In the genomic region with DNA sequence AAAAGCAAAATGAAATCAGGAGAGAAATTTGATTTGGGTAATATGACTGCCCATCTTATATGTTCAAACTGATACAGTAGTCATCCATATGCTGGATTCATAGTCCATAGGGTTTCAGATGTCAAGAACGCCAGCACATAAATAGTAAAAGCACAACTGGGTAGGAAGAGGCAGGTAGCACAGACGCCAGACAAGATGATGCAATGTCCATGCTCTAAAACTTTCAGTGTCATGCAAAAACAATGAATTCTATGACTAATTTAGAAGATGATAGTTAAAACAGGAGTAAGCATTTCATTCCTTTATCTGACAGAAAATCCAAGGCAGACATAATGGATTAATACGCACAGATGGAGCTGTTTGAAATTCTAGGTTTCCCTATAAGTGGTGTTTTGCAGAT, we compare ENCODE assay signal across 25 cellular contexts.
DNase-seq lines count a peak whose midpoint lies in the region; ATAC-seq and TF ChIP-seq lines count a peak whose summit lies in the region.
"Had no signal": no experiment of that assay in that cellular context is flagged by ENCODE, and none has a peak within 500 bp of the region (broad histone marks: within the 10 kb centered on the region; RNA-seq: fewer than 3 reads in every experiment).

No MANE protein-coding gene starts in this region.

- H3K9me3 ChIP-seq in adipocyte (ENCODE audit: control insufficient read depth, low read length): no peaks in the 10 kb centered on the region
- no peaks in the 10 kb centered on the region for H3K9me3 ChIP-seq in neural progenitor cell (ENCODE audit: low read depth)

- H2AFZ ChIP-seq in neural progenitor cell (replicated peaks): no peak overlapping the region

- DNase-seq in NCI-H2171 treated with DMSO at 0.1 percent for 48 hours (lab: John Stamatoyannopoulos, UW) (peak; percentile 33), NCI-H2171 (lab: John Stamatoyannopoulos, UW) (no peak), adipocyte (ENCODE audit: low read depth) (peak; percentile 47), foreskin keratinocyte (peak in 1 of 2 donors; percentile 76), type B pancreatic cell (ENCODE audit: extremely low spot score, unreplicated experiment) (no peak), ecto neural progenitor cell (ENCODE audit: low spot score) (no peak), neural progenitor cell (ENCODE audit: low spot score) (no peak)
- no peak for DNase-seq in activated naive CD4-positive, alpha-beta T cell treated with anti-CD3 and anti-CD28 coated beads, Interleukin-2, amount 10 ng/mL, durations not matched to agents 7 days and 5 days
- DNase-seq: 8988T; DMS79; H9; MM.1S; NCI-H1048; NCI-H1417 treated with DMSO at 0.1 percent for 48 hours; NCI-H187; NCI-H2107; NCI-H2227 treated with DMSO at 0.1 percent for 48 hours; NCI-H510A treated with DMSO at 0.1 percent for 48 hours; NCI-H774; NK-92 treated with Interleukin-12 subunit alpha and Interleukin-12 subunit beta, amount 100 ng/mL, for 24 hours had no signal

- H3K9me3 Mint-ChIP-seq in type B pancreatic cell: no peaks in the 10 kb centered on the region
- peaks cover 2% of the 10 kb centered on the region for H3K9me3 Mint-ChIP-seq in activated naive CD4-positive, alpha-beta T cell treated with anti-CD3 and anti-CD28 coated beads, Interleukin-2, amount 10 ng/mL, durations not matched to agents 7 days and 5 days
- H3K9me3 Mint-ChIP-seq in neural progenitor cell: no peaks in the 10 kb centered on the region
- H3K9me3 Mint-ChIP-seq: H9 had no signal

- H3K27ac Mint-ChIP-seq in type B pancreatic cell: peak overlapping the region; percentile 86
- no peak overlapping the region for H3K27ac Mint-ChIP-seq in activated naive CD4-positive, alpha-beta T cell treated with anti-CD3 and anti-CD28 coated beads, Interleukin-2, amount 10 ng/mL, durations not matched to agents 7 days and 5 days
- no peak overlapping the region for H3K27ac Mint-ChIP-seq in neural progenitor cell
- H3K27ac Mint-ChIP-seq: H9 had no signal

- no peaks in the 10 kb centered on the region for H3K79me2 ChIP-seq in neural progenitor cell (ENCODE audit: low read depth)

- ATAC-seq in foreskin keratinocyte: peak; percentile 82
- ATAC-seq: GM12878, K562, Panc1 had no signal

- H3K4me1 Mint-ChIP-seq in type B pancreatic cell (ENCODE audit: unreplicated experiment): peaks cover 12% of the 10 kb centered on the region
- no peaks in the 10 kb centered on the region for H3K4me1 Mint-ChIP-seq in activated naive CD4-positive, alpha-beta T cell treated with anti-CD3 and anti-CD28 coated beads, Interleukin-2, amount 10 ng/mL, durations not matched to agents 7 days and 5 days
- no peaks in the 10 kb centered on the region for H3K4me1 Mint-ChIP-seq in neural progenitor cell
- H3K4me1 Mint-ChIP-seq: H9 had no signal

- H3K4me1 ChIP-seq in adipocyte (ENCODE audit: control insufficient read depth, insufficient read depth, low read length) (no peaks in the 10 kb centered on the region), foreskin keratinocyte (peaks cover 22% of the 10 kb centered on the region), neural progenitor cell (no peaks in the 10 kb centered on the region)
- H3K4me1 ChIP-seq: SJSA1 had no signal

- H3K4me3 Mint-ChIP-seq in type B pancreatic cell (no peak overlapping the region), neural progenitor cell (no peak overlapping the region)
- no peak overlapping the region for H3K4me3 Mint-ChIP-seq in activated naive CD4-positive, alpha-beta T cell treated with anti-CD3 and anti-CD28 coated beads, Interleukin-2, amount 10 ng/mL, durations not matched to agents 7 days and 5 days
- H3K4me3 Mint-ChIP-seq: H9 had no signal

- H3K4me3 ChIP-seq in adipocyte (ENCODE audit: low read length) (no peak overlapping the region), neural progenitor cell (no peak overlapping the region)
- H3K4me3 ChIP-seq: GM12878, K562, SJSA1 had no signal

- no peak overlapping the region for H3K4me2 ChIP-seq in neural progenitor cell

- H3K9ac ChIP-seq in adipocyte (ENCODE audit: low read length) (no peak overlapping the region), neural progenitor cell (no peak overlapping the region)

- H3K27me3 ChIP-seq in adipocyte (replicated peaks; ENCODE audit: control insufficient read depth, insufficient read depth, low read length): no peaks in the 10 kb centered on the region
- H3K27me3 ChIP-seq in foreskin keratinocyte: no peaks in the 10 kb centered on the region
- no peaks in the 10 kb centered on the region for H3K27me3 ChIP-seq in neural progenitor cell
- H3K27me3 ChIP-seq: SJSA1 had no signal

- CTCF ChIA-PET in activated naive CD4-positive, alpha-beta T cell treated with anti-CD3 and anti-CD28 coated beads, Interleukin-2, amount 10 ng/mL, durations not matched to agents 7 days and 5 days (lab: Charles Lee): no interaction called here

- no peaks in the 10 kb centered on the region for H3F3A ChIP-seq in neural progenitor cell (ENCODE audit: low read depth)

- H4K20me1 ChIP-seq in neural progenitor cell (ENCODE audit: low read depth): no peaks in the 10 kb centered on the region

- H3K27ac ChIP-seq in foreskin keratinocyte: peak overlapping the region; percentile 29
- no peak overlapping the region for H3K27ac ChIP-seq in neural progenitor cell
- H3K27ac ChIP-seq: C4-2B, SJSA1 had no signal

- H3K36me3 Mint-ChIP-seq in type B pancreatic cell (no peaks in the 10 kb centered on the region), neural progenitor cell (no peaks in the 10 kb centered on the region)
- no peaks in the 10 kb centered on the region for H3K36me3 Mint-ChIP-seq in activated naive CD4-positive, alpha-beta T cell treated with anti-CD3 and anti-CD28 coated beads, Interleukin-2, amount 10 ng/mL, durations not matched to agents 7 days and 5 days

- no peaks in the 10 kb centered on the region for H3K36me3 ChIP-seq in adipocyte (ENCODE audit: control insufficient read depth, insufficient read depth, low read length, severe bottlenecking)
- H3K36me3 ChIP-seq in neural progenitor cell: no peaks in the 10 kb centered on the region
- H3K36me3 ChIP-seq: SJSA1 had no signal

- TF ChIP-seq CTCF in foreskin keratinocyte (conservative IDR thresholded peaks at IDR 0.05) (no peak), type B pancreatic cell (conservative IDR thresholded peaks at IDR 0.05) (no peak), neural progenitor cell (IDR thresholded peaks at IDR 0.05) (no peak)

- H3K27me3 Mint-ChIP-seq in type B pancreatic cell (no peaks in the 10 kb centered on the region), neural progenitor cell (ENCODE audit: insufficient read depth, low read depth) (peaks cover 2% of the 10 kb centered on the region)
- H3K27me3 Mint-ChIP-seq in activated naive CD4-positive, alpha-beta T cell treated with anti-CD3 and anti-CD28 coated beads, Interleukin-2, amount 10 ng/mL, durations not matched to agents 7 days and 5 days: no peaks in the 10 kb centered on the region

Comparison
In these comparisons a context has a peak if more than half of its experiments do, and no peak if none do; other contexts are left out.
1. DNase-seq: peak in NCI-H2171 treated with DMSO at 0.1 percent for 48 hours (single experiment) and adipocyte (single experiment); none in NCI-H2171 (single experiment), type B pancreatic cell (single experiment), ecto neural progenitor cell (single experiment), activated naive CD4-positive, alpha-beta T cell treated with anti-CD3 and anti-CD28 coated beads, Interleukin-2, amount 10 ng/mL, durations not matched to agents 7 days and 5 days (single experiment) and neural progenitor cell (single experiment).